In the genomic region with DNA sequence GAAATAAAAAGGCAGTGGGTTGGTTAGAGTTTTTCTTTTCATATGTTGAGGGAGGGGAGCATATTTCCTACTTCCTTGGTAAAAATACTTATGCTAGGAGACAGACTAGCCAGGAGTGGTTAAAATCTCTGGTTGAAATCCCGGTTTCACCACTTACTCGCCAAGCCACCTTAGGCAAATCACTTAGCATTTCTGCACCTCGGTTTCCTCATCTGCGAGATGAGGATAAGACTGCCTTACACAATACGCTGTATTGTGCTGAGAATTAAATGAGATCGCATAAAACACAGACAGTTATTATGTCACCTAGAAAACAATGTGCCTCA, we compare ENCODE assay signal across 8 cellular contexts. TPM values are rescaled to one million over a fixed set of nuclear protein-coding genes. Genes with fewer than 3 reads are reported as not detected.
DNase-seq lines count a peak whose midpoint lies in the region; ATAC-seq lines count a peak whose summit lies in the region.

No MANE protein-coding gene starts in this region.

- H3K4me1 ChIP-seq in HAP-1: peaks cover 17% of the 10 kb centered on the region
- H3K4me1 ChIP-seq in iPS-15b (ENCODE audit: control insufficient read depth, insufficient read depth, low read length): peaks cover 10% of the 10 kb centered on the region

- H3K4me3 Mint-ChIP-seq in activated T-helper 17 cell treated with anti-CD3 and anti-CD28 coated beads, Interleukin-2, amount 50 U/mL, for 72 hours: peak overlapping the region; percentile 98
- peak overlapping the region; percentile 79 for H3K4me3 Mint-ChIP-seq in stimulated activated effector memory CD8-positive, alpha-beta T cell treated with anti-CD3 and anti-CD28 coated beads, Interleukin-12 subunit alpha, Interleukin-12 subunit beta, amount 100 ng/mL, for 72 hours

- no peaks in the 10 kb centered on the region for H3K27me3 Mint-ChIP-seq in activated T-helper 17 cell treated with anti-CD3 and anti-CD28 coated beads, Interleukin-2, amount 50 U/mL, for 72 hours

- H3K36me3 ChIP-seq in HAP-1 (replicated peaks): no peaks in the 10 kb centered on the region
- H3K36me3 ChIP-seq in iPS-15b (ENCODE audit: control insufficient read depth, insufficient read depth, low read length): no peaks in the 10 kb centered on the region

- H3K4me3 ChIP-seq in HAP-1 (peak overlapping the region; percentile 52), iPS-15b (ENCODE audit: low read depth, low read length) (peak overlapping the region; percentile 24)

- no peaks in the 10 kb centered on the region for H3K9me3 Mint-ChIP-seq in activated T-helper 17 cell treated with anti-CD3 and anti-CD28 coated beads, Interleukin-2, amount 50 U/mL, for 72 hours
- no peaks in the 10 kb centered on the region for H3K9me3 Mint-ChIP-seq in stimulated activated effector memory CD8-positive, alpha-beta T cell treated with anti-CD3 and anti-CD28 coated beads, Interleukin-12 subunit alpha, Interleukin-12 subunit beta, amount 100 ng/mL, for 72 hours

- H3K36me3 Mint-ChIP-seq in activated T-helper 17 cell treated with anti-CD3 and anti-CD28 coated beads, Interleukin-2, amount 50 U/mL, for 72 hours (ENCODE audit: low read depth): peaks cover 53% of the 10 kb centered on the region
- H3K36me3 Mint-ChIP-seq in stimulated activated effector memory CD8-positive, alpha-beta T cell treated with anti-CD3 and anti-CD28 coated beads, Interleukin-12 subunit alpha, Interleukin-12 subunit beta, amount 100 ng/mL, for 72 hours: peaks cover 56% of the 10 kb centered on the region

- no peaks in the 10 kb centered on the region for H3K9me3 ChIP-seq in HAP-1
- no peaks in the 10 kb centered on the region for H3K9me3 ChIP-seq in iPS-15b (ENCODE audit: control insufficient read depth, insufficient read depth, low read length)

- H3K27me3 ChIP-seq in HAP-1 (ENCODE audit: low read depth) (peaks cover 9% of the 10 kb centered on the region), iPS-15b (ENCODE audit: control insufficient read depth, insufficient read depth, low read length) (peaks cover 28% of the 10 kb centered on the region)

- H3K27ac Mint-ChIP-seq in activated T-helper 17 cell treated with anti-CD3 and anti-CD28 coated beads, Interleukin-2, amount 50 U/mL, for 72 hours: peak overlapping the region; percentile 100
- H3K27ac Mint-ChIP-seq in stimulated activated effector memory CD8-positive, alpha-beta T cell treated with anti-CD3 and anti-CD28 coated beads, Interleukin-12 subunit alpha, Interleukin-12 subunit beta, amount 100 ng/mL, for 72 hours: peak overlapping the region; percentile 99

- DNase-seq in HAP-1 (ENCODE audit: low spot score in 2 of 2) (no peak), globus pallidus (ENCODE audit: low spot score) (no peak), amygdala (lab: John Stamatoyannopoulos, UW) (no peak), NCI-H510A (lab: John Stamatoyannopoulos, UW) (no peak)
- DNase-seq in stimulated activated effector memory CD8-positive, alpha-beta T cell treated with anti-CD3 and anti-CD28 coated beads, Interleukin-12 subunit alpha, Interleukin-12 subunit beta, amount 100 ng/mL, for 72 hours (ENCODE audit: low spot score in 2 of 2): no peak

- H3K9ac ChIP-seq in iPS-15b (ENCODE audit: low read depth, low read length): no peak overlapping the region

- no peak for ATAC-seq in activated T-helper 17 cell treated with anti-CD3 and anti-CD28 coated beads, Interleukin-2, amount 50 U/mL, for 72 hours (replicated peaks)
- no peak for ATAC-seq in stimulated activated effector memory CD8-positive, alpha-beta T cell treated with anti-CD3 and anti-CD28 coated beads, Interleukin-12 subunit alpha, Interleukin-12 subunit beta, amount 100 ng/mL, for 72 hours
- no peak for ATAC-seq in GM18517 (IDR thresholded peaks at IDR 0.05; ENCODE audit: unreplicated experiment)

- in situ Hi-C loops in HAP-1 (cut with MboI; ENCODE audit: low sequenced_read_pairs): no loop called here

- H3K4me1 Mint-ChIP-seq in activated T-helper 17 cell treated with anti-CD3 and anti-CD28 coated beads, Interleukin-2, amount 50 U/mL, for 72 hours: peaks cover 39% of the 10 kb centered on the region
- H3K4me1 Mint-ChIP-seq in stimulated activated effector memory CD8-positive, alpha-beta T cell treated with anti-CD3 and anti-CD28 coated beads, Interleukin-12 subunit alpha, Interleukin-12 subunit beta, amount 100 ng/mL, for 72 hours: peaks cover 64% of the 10 kb centered on the region

RNA-seq across cellular contexts. Expression of a gene that starts 1.4 kb away (rescaled TPM):
- total RNA-seq in activated T-helper 17 cell treated with anti-CD3 and anti-CD28 coated beads, Interleukin-2, amount 50 U/mL, for 72 hours: 10 to 100 TPM; 17.0 to 38.2 TPM

RNA-seq across cellular contexts. Expression of a gene that starts 52.7 kb away (rescaled TPM):
- total RNA-seq in activated T-helper 17 cell treated with anti-CD3 and anti-CD28 coated beads, Interleukin-2, amount 50 U/mL, for 72 hours: 1 to 10 TPM; 3.5 to 4.8 TPM
